In genomic region chr12:68237523-68238070, GRCh38 we compare ENCODE assay signal across 1 cellular context.
TF ChIP-seq lines count a peak whose summit lies in the region.

No MANE protein-coding gene starts in this region.

TF ChIP-seq in K562, 482 proteins besides CTCF, POLR2A, EP300 and RAD21 (continued from another document):
- no peak for TF ChIP-seq CBX8 (IDR thresholded peaks at IDR 0.05; ENCODE audit: borderline replicate concordance, extremely low read depth, low read depth, low read length, poor library complexity, severe bottlenecking)
- TF ChIP-seq ZNF592 (IDR thresholded peaks at IDR 0.05) = no peak
- no peak for TF ChIP-seq ZNF668 (CRISPR knock-in tag; IDR thresholded peaks at IDR 0.05)
- TF ChIP-seq, protein P1, sequence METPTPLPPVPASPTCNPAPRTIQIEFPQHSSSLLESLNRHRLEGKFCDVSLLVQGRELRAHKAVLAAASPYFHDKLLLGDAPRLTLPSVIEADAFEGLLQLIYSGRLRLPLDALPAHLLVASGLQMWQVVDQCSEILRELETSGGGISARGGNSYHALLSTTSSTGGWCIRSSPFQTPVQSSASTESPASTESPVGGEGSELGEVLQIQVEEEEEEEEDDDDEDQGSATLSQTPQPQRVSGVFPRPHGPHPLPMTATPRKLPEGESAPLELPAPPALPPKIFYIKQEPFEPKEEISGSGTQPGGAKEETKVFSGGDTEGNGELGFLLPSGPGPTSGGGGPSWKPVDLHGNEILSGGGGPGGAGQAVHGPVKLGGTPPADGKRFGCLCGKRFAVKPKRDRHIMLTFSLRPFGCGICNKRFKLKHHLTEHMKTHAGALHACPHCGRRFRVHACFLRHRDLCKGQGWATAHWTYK (CRISPR knock-in tag; IDR thresholded peaks at IDR 0.05) = no peak
- TF ChIP-seq, protein P2, sequence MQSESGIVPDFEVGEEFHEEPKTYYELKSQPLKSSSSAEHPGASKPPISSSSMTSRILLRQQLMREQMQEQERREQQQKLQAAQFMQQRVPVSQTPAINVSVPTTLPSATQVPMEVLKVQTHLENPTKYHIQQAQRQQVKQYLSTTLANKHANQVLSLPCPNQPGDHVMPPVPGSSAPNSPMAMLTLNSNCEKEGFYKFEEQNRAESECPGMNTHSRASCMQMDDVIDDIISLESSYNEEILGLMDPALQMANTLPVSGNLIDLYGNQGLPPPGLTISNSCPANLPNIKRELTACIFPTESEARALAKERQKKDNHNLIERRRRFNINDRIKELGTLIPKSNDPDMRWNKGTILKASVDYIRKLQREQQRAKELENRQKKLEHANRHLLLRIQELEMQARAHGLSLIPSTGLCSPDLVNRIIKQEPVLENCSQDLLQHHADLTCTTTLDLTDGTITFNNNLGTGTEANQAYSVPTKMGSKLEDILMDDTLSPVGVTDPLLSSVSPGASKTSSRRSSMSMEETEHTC (IDR thresholded peaks at IDR 0.05) = no peak
- TF ChIP-seq, protein P3, sequence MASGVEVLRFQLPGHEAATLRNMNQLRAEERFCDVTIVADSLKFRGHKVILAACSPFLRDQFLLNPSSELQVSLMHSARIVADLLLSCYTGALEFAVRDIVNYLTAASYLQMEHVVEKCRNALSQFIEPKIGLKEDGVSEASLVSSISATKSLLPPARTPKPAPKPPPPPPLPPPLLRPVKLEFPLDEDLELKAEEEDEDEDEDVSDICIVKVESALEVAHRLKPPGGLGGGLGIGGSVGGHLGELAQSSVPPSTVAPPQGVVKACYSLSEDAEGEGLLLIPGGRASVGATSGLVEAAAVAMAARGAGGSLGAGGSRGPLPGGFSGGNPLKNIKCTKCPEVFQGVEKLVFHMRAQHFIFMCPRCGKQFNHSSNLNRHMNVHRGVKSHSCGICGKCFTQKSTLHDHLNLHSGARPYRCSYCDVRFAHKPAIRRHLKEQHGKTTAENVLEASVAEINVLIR (CRISPR knock-in tag; IDR thresholded peaks at IDR 0.05) = no peak
- no peak for TF ChIP-seq HDGF (IDR thresholded peaks at IDR 0.05)
- no peak for TF ChIP-seq TCF3 (CRISPR knock-in tag; IDR thresholded peaks at IDR 0.05)
- no peak for TF ChIP-seq THRA (IDR thresholded peaks at IDR 0.05)
- TF ChIP-seq ZNF124 (CRISPR knock-in tag; IDR thresholded peaks at IDR 0.05) = no peak
- TF ChIP-seq ZFP1 (CRISPR knock-in tag; IDR thresholded peaks at IDR 0.05) = no peak
- TF ChIP-seq ETS2 (tag; IDR thresholded peaks at IDR 0.05; ENCODE audit: borderline replicate concordance, poor library complexity, severe bottlenecking) = no peak
- TF ChIP-seq MAFF (IDR thresholded peaks at IDR 0.05; ENCODE audit: low read length) = no peak
